ENCODE assay signal across 10 cellular contexts in the genomic region with DNA sequence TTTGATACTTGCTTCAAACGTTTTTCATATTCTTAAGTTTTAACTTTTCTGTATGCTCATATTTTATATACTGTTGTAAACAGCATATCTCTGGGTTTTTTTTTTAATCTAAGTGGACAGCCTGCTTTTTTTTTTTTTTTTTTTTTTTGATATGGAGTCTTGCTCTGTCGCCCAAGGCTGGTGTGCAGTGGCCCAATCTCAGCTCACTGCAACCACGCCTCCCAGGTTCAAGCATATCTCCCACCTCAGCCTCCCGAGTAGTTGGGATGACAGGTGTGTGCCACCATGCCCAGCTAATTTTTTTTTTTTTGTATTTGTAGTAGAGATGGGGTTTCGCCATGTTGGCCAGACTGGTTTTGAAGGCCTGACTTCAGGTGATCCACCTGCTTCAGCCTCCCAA. TPM values are rescaled to one million over a fixed set of nuclear protein-coding genes. Genes with fewer than 3 reads are reported as not detected.
A peak's percentile ranks its signal among the peaks of the same experiment; 100 is the strongest.
DNase-seq lines count a peak whose midpoint lies in the region; ATAC-seq and TF ChIP-seq lines count a peak whose summit lies in the region.
"Had no signal": no experiment of that assay in that cellular context is flagged by ENCODE, and none has a peak within 500 bp of the region (broad histone marks: within the 10 kb centered on the region; RNA-seq: fewer than 3 reads in every experiment).

No MANE protein-coding gene starts in this region.

- peak overlapping the region; percentile 85; the same call in 1 of the 2 replicates for H3K9ac ChIP-seq in iPS-20b (ENCODE audit: low read depth, low read length)

- TF ChIP-seq CTCF in heart left ventricle (IDR thresholded peaks at IDR 0.05), result no peak
- TF ChIP-seq CTCF in activated CD8-positive, alpha-beta T cell treated with anti-CD3 and anti-CD28 coated beads for 36 hours (IDR thresholded peaks at IDR 0.05), result no peak
- TF ChIP-seq CTCF in type B pancreatic cell (conservative IDR thresholded peaks at IDR 0.05), result no peak
- TF ChIP-seq CTCF in GM13976 (IDR thresholded peaks at IDR 0.05; ENCODE audit: borderline replicate concordance, control extremely low read depth, extremely low read depth, insufficient read depth, missing control alignments), result no peak

- H3K27ac Mint-ChIP-seq in activated CD8-positive, alpha-beta T cell treated with anti-CD3 and anti-CD28 coated beads for 36 hours, result no peak overlapping the region
- H3K27ac Mint-ChIP-seq in type B pancreatic cell, result peak overlapping the region; percentile 96

- H3K4me1 ChIP-seq in heart left ventricle (peaks cover 0 to 18% (median 6%) of the 10 kb centered on the region in 12 donors), iPS-20b (ENCODE audit: insufficient read depth, low read length) (no peaks in the 10 kb centered on the region)

- H3K27me3 ChIP-seq in heart left ventricle (no peaks in the 10 kb centered on the region), iPS-20b (ENCODE audit: insufficient read depth, low read length) (no peaks in the 10 kb centered on the region)
- H3K27me3 ChIP-seq: body of pancreas had no signal

- no peaks in the 10 kb centered on the region for H3K27me3 Mint-ChIP-seq in activated CD8-positive, alpha-beta T cell treated with anti-CD3 and anti-CD28 coated beads for 36 hours
- H3K27me3 Mint-ChIP-seq in type B pancreatic cell, result no peaks in the 10 kb centered on the region

- TF ChIP-seq POLR2A in heart left ventricle (IDR thresholded peaks at IDR 0.05), result no peak

- H3K4me3 ChIP-seq in heart left ventricle (peak overlapping the region in 9 of 12 donors; percentile 62 to 93 (median 78)), iPS-20b (ENCODE audit: low read length) (peak overlapping the region; percentile 88)

- intact Hi-C loops in heart left ventricle (cut with DNase I), result loop anchor here in 3 of 10 donors (5.0 kb wide), 2 partner anchors 36 to 41 kb away; a partner anchor contains a TSS
- intact Hi-C loops in Right ventricle myocardium inferior (cut with DNase I), result no loop called here
- intact Hi-C loops in activated CD8-positive, alpha-beta T cell treated with anti-CD3 and anti-CD28 coated beads for 36 hours (cut with micrococcal nuclease), result loop anchor here (5.0 kb wide), 1 partner anchor 36 kb away; no protein-coding TSS in a partner anchor

- H3K4me1 Mint-ChIP-seq in activated CD8-positive, alpha-beta T cell treated with anti-CD3 and anti-CD28 coated beads for 36 hours (ENCODE audit: low read depth), result peaks cover 22% of the 10 kb centered on the region
- H3K4me1 Mint-ChIP-seq in type B pancreatic cell (ENCODE audit: unreplicated experiment), result peaks cover 25% of the 10 kb centered on the region

- DNase-seq in heart left ventricle, result no peak
- DNase-seq in Right ventricle myocardium inferior (ENCODE audit: missing footprints), result no peak
- no peak for DNase-seq in activated CD8-positive, alpha-beta T cell treated with anti-CD3 and anti-CD28 coated beads for 36 hours
- no peak for DNase-seq in type B pancreatic cell (ENCODE audit: extremely low spot score, unreplicated experiment)
- no peak for DNase-seq in NCI-H69 (lab: John Stamatoyannopoulos, UW)
- DNase-seq in GM13976 (ENCODE audit: low spot score), result no peak
- no peak for DNase-seq in stimulated activated CD4-positive, alpha-beta T cell treated with anti-CD3 and anti-CD28 coated beads, Interleukin-4, amount 100 ng/mL, for 4 hours
- DNase-seq: body of pancreas, DMS153 had no signal

- H3K36me3 ChIP-seq in heart left ventricle, result peaks cover 0 to 5% (median 0%) of the 10 kb centered on the region in 9 donors
- H3K36me3 ChIP-seq in iPS-20b (ENCODE audit: insufficient read depth, low read depth, low read length), result no peaks in the 10 kb centered on the region; the same call in 1 of the 2 replicates

- H3K9me3 ChIP-seq in heart left ventricle, result no peaks in the 10 kb centered on the region
- no peaks in the 10 kb centered on the region for H3K9me3 ChIP-seq in iPS-20b (ENCODE audit: insufficient read depth, low read depth, low read length)
- H3K9me3 ChIP-seq: body of pancreas had no signal

- H3K27ac ChIP-seq in heart left ventricle (no peak overlapping the region), iPS-20b (ENCODE audit: low read length) (no peak overlapping the region)

- POLR2A ChIA-PET in activated CD8-positive, alpha-beta T cell treated with anti-CD3 and anti-CD28 coated beads for 36 hours (lab: Charles Lee), result interaction anchor here (0.7 to 1.2 kb wide), 2 partner anchors 11 to 44 kb away, joined by 3 read pairs; no protein-coding TSS in a partner anchor

- no peaks in the 10 kb centered on the region for H3K9me3 Mint-ChIP-seq in activated CD8-positive, alpha-beta T cell treated with anti-CD3 and anti-CD28 coated beads for 36 hours
- no peaks in the 10 kb centered on the region for H3K9me3 Mint-ChIP-seq in type B pancreatic cell

- CTCF ChIA-PET in activated CD8-positive, alpha-beta T cell treated with anti-CD3 and anti-CD28 coated beads for 36 hours (lab: Charles Lee), result no interaction called here

- 77 to 84% (median 79%) methylated on average over 5 of the region's 5 CpGs for WGBS in heart left ventricle, 4 donors

- peak overlapping the region; percentile 95 for H3K4me3 Mint-ChIP-seq in activated CD8-positive, alpha-beta T cell treated with anti-CD3 and anti-CD28 coated beads for 36 hours
- H3K4me3 Mint-ChIP-seq in type B pancreatic cell, result peak overlapping the region; percentile 97

- ATAC-seq in heart left ventricle (no peak), Right ventricle myocardium inferior (no peak)
- no peak for ATAC-seq in activated CD8-positive, alpha-beta T cell treated with anti-CD3 and anti-CD28 coated beads for 36 hours

- in situ Hi-C loops in GM13976 (cut with MboI; ENCODE audit: low sequenced_read_pairs, unreplicated experiment), result no loop called here

- peaks cover 5% of the 10 kb centered on the region for H3K36me3 Mint-ChIP-seq in activated CD8-positive, alpha-beta T cell treated with anti-CD3 and anti-CD28 coated beads for 36 hours (ENCODE audit: low read depth)
- peaks cover 10% of the 10 kb centered on the region for H3K36me3 Mint-ChIP-seq in type B pancreatic cell

RNA-seq across cellular contexts. Expression of a gene that starts 1.2 kb away (rescaled TPM):
- total RNA-seq in heart left ventricle, result 10 to 100 TPM; 15.2 to 23.2 (median 18.0) TPM
- 10 to 100 TPM; 22.3 to 39.5 TPM for polyA plus RNA-seq in heart left ventricle
- 22.8 TPM for total RNA-seq in Right ventricle myocardium inferior
- 10 to 100 TPM; 21.8 to 24.0 TPM for total RNA-seq in activated CD8-positive, alpha-beta T cell treated with anti-CD3 and anti-CD28 coated beads for 36 hours
- total RNA-seq in type B pancreatic cell (ENCODE audit: low replicate concordance), result 25.2 and 30.3 TPM in 2 replicates

RNA-seq across cellular contexts. Expression of a gene that starts 40.1 kb away (rescaled TPM):
- total RNA-seq in heart left ventricle (10 to 100 TPM; 16.4 to 40.2 (median 30.0) TPM), Right ventricle myocardium inferior (33.1 TPM), type B pancreatic cell (ENCODE audit: low replicate concordance) (33.9 and 45.5 TPM in 2 replicates)
- 10 to 100 TPM; 22.1 to 29.7 TPM for polyA plus RNA-seq in heart left ventricle
- total RNA-seq in activated CD8-positive, alpha-beta T cell treated with anti-CD3 and anti-CD28 coated beads for 36 hours, result 10 to 100 TPM; 35.4 to 37.8 TPM

RNA-seq across cellular contexts. Expression of a gene that starts 40.4 kb away (rescaled TPM):
- 10 to 100 TPM; 12.4 to 20.4 (median 15.3) TPM for total RNA-seq in heart left ventricle
- 10 to 100 TPM; 12.8 to 18.4 TPM for polyA plus RNA-seq in heart left ventricle
- 14.8 TPM for total RNA-seq in Right ventricle myocardium inferior
- total RNA-seq in activated CD8-positive, alpha-beta T cell treated with anti-CD3 and anti-CD28 coated beads for 36 hours, result 10 to 100 TPM; 38.8 to 41.9 TPM
- 33.5 and 42.4 TPM in 2 replicates for total RNA-seq in type B pancreatic cell (ENCODE audit: low replicate concordance)
